Comparison of ENCODE assay signal across 2 cellular contexts in genomic region chr3:149611149-149611548, GRCh38.
TF ChIP-seq lines count a peak whose summit lies in the region.

No MANE protein-coding gene starts in this region.

TF ChIP-seq in IMR-90, 13 proteins besides CTCF, POLR2A, EP300 and RAD21 (continued from another document):
- TF ChIP-seq RCOR1 (IDR thresholded peaks at IDR 0.05; ENCODE audit: insufficient replicate concordance, low read length) (no peak), RFX5 (IDR thresholded peaks at IDR 0.05; ENCODE audit: low read depth, low read length) (no peak), FOS (IDR thresholded peaks at IDR 0.05; ENCODE audit: low read depth, low read length) (no peak), MAFK (IDR thresholded peaks at IDR 0.05; ENCODE audit: low read depth, low read length) (no peak)
- TF ChIP-seq, protein P1, sequence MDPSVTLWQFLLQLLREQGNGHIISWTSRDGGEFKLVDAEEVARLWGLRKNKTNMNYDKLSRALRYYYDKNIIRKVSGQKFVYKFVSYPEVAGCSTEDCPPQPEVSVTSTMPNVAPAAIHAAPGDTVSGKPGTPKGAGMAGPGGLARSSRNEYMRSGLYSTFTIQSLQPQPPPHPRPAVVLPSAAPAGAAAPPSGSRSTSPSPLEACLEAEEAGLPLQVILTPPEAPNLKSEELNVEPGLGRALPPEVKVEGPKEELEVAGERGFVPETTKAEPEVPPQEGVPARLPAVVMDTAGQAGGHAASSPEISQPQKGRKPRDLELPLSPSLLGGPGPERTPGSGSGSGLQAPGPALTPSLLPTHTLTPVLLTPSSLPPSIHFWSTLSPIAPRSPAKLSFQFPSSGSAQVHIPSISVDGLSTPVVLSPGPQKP (IDR thresholded peaks at IDR 0.05; ENCODE audit: borderline replicate concordance, low read depth, low read length): no peak
TF ChIP-seq in IMR-90: peak in this region for 0.

TF ChIP-seq in HEK293T, 16 proteins besides CTCF, POLR2A, EP300 and RAD21 (continued from another document):
- TF ChIP-seq ZNF384 (IDR thresholded peaks at IDR 0.05): no peak
- TF ChIP-seq SP1 (IDR thresholded peaks at IDR 0.05): no peak
- no peak for TF ChIP-seq CTBP1 (IDR thresholded peaks at IDR 0.05; ENCODE audit: borderline replicate concordance)
- no peak for TF ChIP-seq ARNT (IDR thresholded peaks at IDR 0.05)
- TF ChIP-seq HDGF (IDR thresholded peaks at IDR 0.05; ENCODE audit: borderline replicate concordance): no peak
- no peak for TF ChIP-seq ELF4 (IDR thresholded peaks at IDR 0.05)
- no peak for TF ChIP-seq PKNOX1 (IDR thresholded peaks at IDR 0.05)
- TF ChIP-seq SUZ12 (IDR thresholded peaks at IDR 0.05): no peak
- TF ChIP-seq L3MBTL2 (conservative IDR thresholded peaks at IDR 0.05): no peak
- no peak for TF ChIP-seq FOXA1 (IDR thresholded peaks at IDR 0.05)
- no peak for TF ChIP-seq LEF1 (IDR thresholded peaks at IDR 0.05; ENCODE audit: borderline replicate concordance)
- no peak for TF ChIP-seq NFRKB (IDR thresholded peaks at IDR 0.05)
- TF ChIP-seq TARDBP (IDR thresholded peaks at IDR 0.05): no peak
